12 cellular contexts compared by ENCODE assay signal in genomic region chr12:14390885-14391530, GRCh38. TPM values are rescaled to one million over a fixed set of nuclear protein-coding genes. Genes with fewer than 3 reads are reported as not detected.
A peak's percentile ranks its signal among the peaks of the same experiment; 100 is the strongest.
DNase-seq lines count a peak whose midpoint lies in the region; ATAC-seq and TF ChIP-seq lines count a peak whose summit lies in the region.
"Had no signal": no experiment of that assay in that cellular context is flagged by ENCODE, and none has a peak within 500 bp of the region (broad histone marks: within the 10 kb centered on the region; RNA-seq: fewer than 3 reads in every experiment).

No MANE protein-coding gene starts in this region.

- H3K4me3 ChIP-seq in heart right ventricle (peak overlapping the region in 1 of 10 donors; percentile 8), muscle layer of duodenum (ENCODE audit: low read depth in 1 of 2, low read length in 2 of 2) (no peak overlapping the region), upper lobe of right lung (no peak overlapping the region)
- H3K4me3 ChIP-seq: BLaER1 had no signal

- H3K27ac ChIP-seq in heart right ventricle, result peak overlapping the region in 8 of 10 donors; percentile 17 to 69 (median 26)
- H3K27ac ChIP-seq in muscle layer of duodenum (ENCODE audit: low read length), result peak overlapping the region; percentile 71
- H3K27ac ChIP-seq in upper lobe of right lung, result peak overlapping the region; percentile 9
- H3K27ac ChIP-seq: BLaER1, epithelial cell of prostate had no signal

- H3K9me3 Mint-ChIP-seq in activated naive CD8-positive, alpha-beta T cell treated with anti-CD3 and anti-CD28 coated beads for 36 hours, result no peaks in the 10 kb centered on the region

- DNase-seq in heart right ventricle (no peak), Right ventricle myocardium superior (no peak), upper lobe of right lung (no peak)
- no peak for DNase-seq in activated naive CD8-positive, alpha-beta T cell treated with anti-CD3 and anti-CD28 coated beads for 36 hours
- DNase-seq in effector CD8-positive, alpha-beta T cell (lab: John Stamatoyannopoulos, UW), result no peak
- DNase-seq: activated CD8-positive, alpha-beta memory T cell treated with anti-CD3 and anti-CD28 coated beads, Interleukin-2, amount 50 U/mL, for 4 hours; NCI-H1417 had no signal

- peak overlapping the region; percentile 65 for H3K4me3 Mint-ChIP-seq in activated naive CD8-positive, alpha-beta T cell treated with anti-CD3 and anti-CD28 coated beads for 36 hours

- H3K4me1 ChIP-seq in heart right ventricle (peaks cover 0 to 86% (median 54%) of the 10 kb centered on the region in 9 donors), muscle layer of duodenum (ENCODE audit: control insufficient read depth in 1 of 2, insufficient read depth in 2 of 2, low read length in 2 of 2) (peaks cover 5 to 30% of the 10 kb centered on the region in 2 donors), upper lobe of right lung (peaks cover 21% of the 10 kb centered on the region)

- H3K27me3 Mint-ChIP-seq in activated naive CD8-positive, alpha-beta T cell treated with anti-CD3 and anti-CD28 coated beads for 36 hours, result no peaks in the 10 kb centered on the region

- TF ChIP-seq CTCF in heart right ventricle (IDR thresholded peaks at IDR 0.05), result no peak
- TF ChIP-seq CTCF in upper lobe of right lung (IDR thresholded peaks at IDR 0.05), result no peak

- H3K9me3 ChIP-seq in heart right ventricle (peaks cover 0 to 10% (median 0%) of the 10 kb centered on the region in 11 donors), muscle layer of duodenum (ENCODE audit: control insufficient read depth in 1 of 2, low read length in 2 of 2) (no peaks in the 10 kb centered on the region), upper lobe of right lung (no peaks in the 10 kb centered on the region)

- no peaks in the 10 kb centered on the region for H3K27me3 ChIP-seq in heart right ventricle
- H3K27me3 ChIP-seq in muscle layer of duodenum (ENCODE audit: low read depth, low read length), result no peaks in the 10 kb centered on the region
- no peaks in the 10 kb centered on the region for H3K27me3 ChIP-seq in upper lobe of right lung
- H3K27me3 ChIP-seq: BLaER1 had no signal

- peaks cover 52% of the 10 kb centered on the region for H3K36me3 Mint-ChIP-seq in activated naive CD8-positive, alpha-beta T cell treated with anti-CD3 and anti-CD28 coated beads for 36 hours

- 13 to 14% methylated on average over 3 of the region's 3 CpGs for WGBS in heart right ventricle, 2 donors

- peaks cover 0 to 18% (median 0%) of the 10 kb centered on the region in 9 donors for H3K36me3 ChIP-seq in heart right ventricle
- no peaks in the 10 kb centered on the region for H3K36me3 ChIP-seq in muscle layer of duodenum (ENCODE audit: control insufficient read depth in 1 of 2, insufficient read depth in 2 of 2, low read length in 2 of 2)
- no peaks in the 10 kb centered on the region for H3K36me3 ChIP-seq in upper lobe of right lung

- ATAC-seq in heart right ventricle (no peak), Right ventricle myocardium superior (ENCODE audit: poor library complexity) (no peak), upper lobe of right lung (no peak), GM19397 (IDR thresholded peaks at IDR 0.05; ENCODE audit: unreplicated experiment) (no peak), HG02763 (IDR thresholded peaks at IDR 0.05; ENCODE audit: unreplicated experiment) (no peak)

- intact Hi-C loops in heart right ventricle (cut with DNase I) (no loop called here), Right ventricle myocardium superior (cut with DNase I) (no loop called here), upper lobe of right lung (cut with DNase I) (no loop called here)

- peak overlapping the region; percentile 92 for H3K27ac Mint-ChIP-seq in activated naive CD8-positive, alpha-beta T cell treated with anti-CD3 and anti-CD28 coated beads for 36 hours

- H3K4me1 Mint-ChIP-seq in activated naive CD8-positive, alpha-beta T cell treated with anti-CD3 and anti-CD28 coated beads for 36 hours, result peaks cover 62% of the 10 kb centered on the region

RNA-seq across cellular contexts. Expression of gene ATF7IP, which starts 25.5 kb away (rescaled TPM):
- 10 to 100 TPM; 37.9 to 85.8 (median 67.3) TPM for total RNA-seq in heart right ventricle
- polyA plus RNA-seq in heart right ventricle, result 10 to 100 TPM in 1 of 2 donors, 1 to 10 TPM in 1; 4.0 to 13.4 TPM
- total RNA-seq in Right ventricle myocardium superior, result 52.7 TPM
- total RNA-seq in activated naive CD8-positive, alpha-beta T cell treated with anti-CD3 and anti-CD28 coated beads for 36 hours, result 10 to 100 TPM; 67.9 to 72.7 TPM
- 64.0 TPM for total RNA-seq in upper lobe of right lung

Comparison
In these comparisons a context has a peak if more than half of its experiments do, and no peak if none do; other contexts are left out.
1. H3K27ac ChIP-seq: peak in every context shown above with its lines; median percentile 71 in muscle layer of duodenum; 26 in heart right ventricle; 9 in upper lobe of right lung.